In genomic region chr14:54330876-54331275, GRCh38 we compare ENCODE assay signal across 1 cellular context.
TF ChIP-seq lines count a peak whose summit lies in the region.

No MANE protein-coding gene starts in this region.

TF ChIP-seq in GM23338, 12 proteins besides CTCF, POLR2A, EP300 and RAD21 (continued from another document):
- TF ChIP-seq REST (IDR thresholded peaks at IDR 0.05; ENCODE audit: unreplicated experiment) (no peak), EZH2phosphoT487 (IDR thresholded peaks at IDR 0.05; ENCODE audit: unreplicated experiment) (no peak)
